11 cellular contexts compared by ENCODE assay signal in genomic region chr9:14417230-14417629, GRCh38.
"Had no signal": no experiment of that assay in that cellular context is flagged by ENCODE, and none has a peak within 500 bp of the region (broad histone marks: within the 10 kb centered on the region; RNA-seq: fewer than 3 reads in every experiment).

No MANE protein-coding gene starts in this region.

- H3K9me3 ChIP-seq: thyroid gland, uterus had no signal

- H3K27me3 ChIP-seq: gastroesophageal sphincter, ovary, stomach, thyroid gland, uterus had no signal

- H3K36me3 ChIP-seq: gastroesophageal sphincter, ovary, stomach, thyroid gland, uterus had no signal

- ATAC-seq: activated naive CD8-positive, alpha-beta T cell treated with anti-CD3 and anti-CD28 coated beads, Interleukin-2, amount 50 U/mL, for 24 hours; gastroesophageal sphincter had no signal

- H3K27ac ChIP-seq: gastroesophageal sphincter, ovary, stomach, thyroid gland, uterus, VCaP had no signal

- H3K4me1 ChIP-seq: gastroesophageal sphincter, stomach, uterus had no signal

- DNase-seq: activated CD4-positive, alpha-beta memory T cell treated with anti-CD3 and anti-CD28 coated beads, Interleukin-2, amount 10 ng/mL, durations not matched to agents 7 days and 5 days; activated naive CD8-positive, alpha-beta T cell treated with anti-CD3 and anti-CD28 coated beads, Interleukin-2, amount 50 U/mL, for 24 hours; effector memory CD4-positive, alpha-beta T cell; ovary; stimulated activated CD4-positive, alpha-beta T cell treated with anti-CD3 and anti-CD28 coated beads, Interleukin-4, amount 100 ng/mL, for 24 hours; stomach; T-helper 1 cell; thyroid gland; uterus had no signal

- H3K4me3 ChIP-seq: gastroesophageal sphincter, ovary, stomach, thyroid gland, uterus had no signal
